ENCODE assay signal across 8 cellular contexts in genomic region chr19:18007939-18008673, GRCh38. TPM values are rescaled to one million over a fixed set of nuclear protein-coding genes. Genes with fewer than 3 reads are reported as not detected.
DNase-seq lines count a peak whose midpoint lies in the region; ATAC-seq and TF ChIP-seq lines count a peak whose summit lies in the region.

TSS of gene ARRDC2 (plus strand) at chr19:18008170. CDS start at chr19:18008311, 141 bp downstream.

- H3K36me3 Mint-ChIP-seq in progenitor cell of endocrine pancreas (ENCODE audit: insufficient read depth) (peaks cover 2% of the 10 kb centered on the region), type B pancreatic cell (no peaks in the 10 kb centered on the region)

- DNase-seq in M059J (ENCODE audit: low read depth) (peak; percentile 82), T-helper 2 cell (peak; percentile 75 to 95 (median 79)), left ventricle myocardium superior (peak; percentile 95), progenitor cell of endocrine pancreas (ENCODE audit: low spot score, unreplicated experiment) (peak; percentile 69), type B pancreatic cell (ENCODE audit: extremely low spot score, unreplicated experiment) (peak; percentile 88)

- H3K27ac ChIP-seq in ACC112 (ENCODE audit: low read depth, low read length) (0 out of 2 replicates have a peak within 1 kb of the TSS, but pooled peaks have one; percentile 8), angular gyrus (ENCODE audit: low read depth, low read length) (peak within 1 kb of the TSS; percentile 93)

- peak within 1 kb of the TSS; percentile 84 for H3K27ac Mint-ChIP-seq in progenitor cell of endocrine pancreas
- peak within 1 kb of the TSS; percentile 89 for H3K27ac Mint-ChIP-seq in type B pancreatic cell

- intact Hi-C loops in left ventricle myocardium superior (cut with micrococcal nuclease) = loop anchor here (2.0 kb wide), 1 partner anchor 49 kb away; no protein-coding TSS in a partner anchor

- H3K9me3 Mint-ChIP-seq in progenitor cell of endocrine pancreas (ENCODE audit: low read depth) (no peaks in the 10 kb centered on the region), type B pancreatic cell (no peaks in the 10 kb centered on the region)

- peaks cover 6% of the 10 kb centered on the region for H3K79me2 ChIP-seq in ACC112 (ENCODE audit: control insufficient read depth, insufficient read depth, low read length, unreplicated experiment)

- H3K4me3 Mint-ChIP-seq in progenitor cell of endocrine pancreas (ENCODE audit: low read depth) (peak within 1 kb of the TSS; percentile 64), type B pancreatic cell (peak within 1 kb of the TSS; percentile 91)

- H3K4me1 ChIP-seq in ACC112 (ENCODE audit: control insufficient read depth, insufficient read depth, low read length, unreplicated experiment) = peaks cover 10% of the 10 kb centered on the region

- H3K27me3 ChIP-seq in ACC112 (ENCODE audit: insufficient read depth, low read length) = no peaks in the 10 kb centered on the region

- H3K4me3 ChIP-seq in ACC112 (ENCODE audit: low read depth, low read length) = peak within 1 kb of the TSS; percentile 74

- ATAC-seq in GM19351 (IDR thresholded peaks at IDR 0.05; ENCODE audit: unreplicated experiment) = peak; percentile 65
- ATAC-seq in left ventricle myocardium superior = peak; percentile 93

- H3K36me3 ChIP-seq in ACC112 (ENCODE audit: insufficient read depth, low read length) = peaks cover 1% of the 10 kb centered on the region; the same call in 1 of the 2 replicates

- H3K4me1 Mint-ChIP-seq in progenitor cell of endocrine pancreas (ENCODE audit: low read depth) = peaks cover 3% of the 10 kb centered on the region
- H3K4me1 Mint-ChIP-seq in type B pancreatic cell (ENCODE audit: unreplicated experiment) = peaks cover 10% of the 10 kb centered on the region

- no peak within 1 kb of the TSS for H2AFZ ChIP-seq in ACC112 (ENCODE audit: low read length, unreplicated experiment)

- no peaks in the 10 kb centered on the region for H3K27me3 Mint-ChIP-seq in progenitor cell of endocrine pancreas
- H3K27me3 Mint-ChIP-seq in type B pancreatic cell = peaks cover 4% of the 10 kb centered on the region

- TF ChIP-seq CTCF in progenitor cell of endocrine pancreas (IDR thresholded peaks at IDR 0.05; ENCODE audit: unreplicated experiment) (no peak), type B pancreatic cell (conservative IDR thresholded peaks at IDR 0.05) (no peak)

RNA-seq across cellular contexts. Expression of gene ARRDC2, which starts in this region (rescaled TPM):
- total RNA-seq in M059J (2014; rRNA removed; shearing (Covaris generic)) = 9.4 and 12.8 TPM in 2 replicates
- total RNA-seq in left ventricle myocardium superior (17.9 TPM), progenitor cell of endocrine pancreas (3.3 and 4.3 TPM in 2 replicates), type B pancreatic cell (ENCODE audit: low replicate concordance) (2.8 and 6.3 TPM in 2 replicates)

Comparison
In these comparisons a context has a peak if more than half of its experiments do, and no peak if none do; other contexts are left out.
1. Peak in every context shown above with its lines: DNase-seq, ATAC-seq, H3K4me3 ChIP-seq and H3K27ac ChIP-seq.